ENCODE assay signal across 1 cellular context in the genomic region with DNA sequence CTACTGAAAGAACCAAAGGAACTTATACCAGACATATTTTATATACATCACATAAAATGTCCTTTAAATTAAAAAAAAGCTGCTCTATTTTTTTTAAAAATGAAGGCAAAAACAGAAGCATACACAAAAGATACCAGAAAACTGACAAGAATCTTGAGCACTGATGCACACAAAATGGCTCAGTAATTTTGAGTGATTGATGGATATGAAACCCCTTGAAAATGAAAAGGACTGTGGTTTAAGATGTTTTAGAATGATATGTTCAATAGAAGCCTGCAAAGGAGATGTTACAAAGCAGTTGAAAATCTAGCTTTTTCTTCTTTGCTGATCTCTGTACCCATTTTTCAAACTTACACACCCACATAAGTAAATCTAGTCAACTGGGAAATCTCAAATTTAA.
TF ChIP-seq lines count a peak whose summit lies in the region.

No MANE protein-coding gene starts in this region.

TF ChIP-seq in WTC11, 78 proteins besides CTCF, POLR2A, EP300 and RAD21 (continued from another document):
- TF ChIP-seq PRDM15 (CRISPR knock-in tag; IDR thresholded peaks at IDR 0.05) (no peak), CREM (CRISPR knock-in tag; IDR thresholded peaks at IDR 0.05) (no peak), JAZF1 (CRISPR knock-in tag; IDR thresholded peaks at IDR 0.05) (no peak), ATF2 (CRISPR knock-in tag; IDR thresholded peaks at IDR 0.05; ENCODE audit: borderline replicate concordance, low read depth) (no peak), TEAD1 (CRISPR knock-in tag; IDR thresholded peaks at IDR 0.05) (no peak), SMAD4 (CRISPR knock-in tag; IDR thresholded peaks at IDR 0.05) (no peak), OVOL2 (CRISPR knock-in tag; IDR thresholded peaks at IDR 0.05; ENCODE audit: borderline replicate concordance) (no peak)
- TF ChIP-seq, protein P1, sequence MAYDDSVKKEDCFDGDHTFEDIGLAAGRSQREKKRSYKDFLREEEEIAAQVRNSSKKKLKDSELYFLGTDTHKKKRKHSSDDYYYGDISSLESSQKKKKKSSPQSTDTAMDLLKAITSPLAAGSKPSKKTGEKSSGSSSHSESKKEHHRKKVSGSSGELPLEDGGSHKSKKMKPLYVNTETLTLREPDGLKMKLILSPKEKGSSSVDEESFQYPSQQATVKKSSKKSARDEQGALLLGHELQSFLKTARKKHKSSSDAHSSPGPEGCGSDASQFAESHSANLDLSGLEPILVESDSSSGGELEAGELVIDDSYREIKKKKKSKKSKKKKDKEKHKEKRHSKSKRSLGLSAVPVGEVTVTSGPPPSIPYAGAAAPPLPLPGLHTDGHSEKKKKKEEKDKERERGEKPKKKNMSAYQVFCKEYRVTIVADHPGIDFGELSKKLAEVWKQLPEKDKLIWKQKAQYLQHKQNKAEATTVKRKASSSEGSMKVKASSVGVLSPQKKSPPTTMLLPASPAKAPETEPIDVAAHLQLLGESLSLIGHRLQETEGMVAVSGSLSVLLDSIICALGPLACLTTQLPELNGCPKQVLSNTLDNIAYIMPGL (CRISPR knock-in tag; IDR thresholded peaks at IDR 0.05): no peak
